In the genomic region with DNA sequence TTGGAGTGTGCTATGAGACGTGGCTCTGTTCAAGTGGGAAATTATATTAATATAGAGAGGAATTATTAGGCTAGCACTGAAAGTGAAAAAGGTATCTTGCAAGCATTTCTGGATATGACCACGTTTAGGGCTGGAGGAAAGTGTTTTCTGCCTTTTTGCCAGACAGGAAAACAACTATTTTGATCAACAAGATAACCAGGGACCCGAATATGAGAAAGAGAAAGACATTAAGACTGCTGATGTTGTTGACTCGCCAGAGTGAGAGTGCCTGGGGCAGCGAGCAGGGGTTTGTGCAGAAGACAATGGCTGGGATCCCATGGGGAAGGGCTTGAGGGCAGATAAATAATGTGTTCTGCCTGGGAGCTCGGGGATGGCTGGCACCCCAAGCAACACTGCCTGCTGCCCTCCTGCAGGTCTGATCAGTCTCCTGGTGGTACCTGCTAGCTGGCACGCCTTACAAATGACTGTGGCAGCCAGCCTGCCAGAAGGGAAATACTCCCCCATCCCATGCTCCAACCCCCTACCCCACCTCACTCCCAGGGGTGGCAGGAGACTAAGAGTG, we compare ENCODE assay signal across 25 cellular contexts. TPM values are rescaled to one million over a fixed set of nuclear protein-coding genes. Genes with fewer than 3 reads are reported as not detected.
"Had no signal": no experiment of that assay in that cellular context is flagged by ENCODE, and none has a peak within 500 bp of the region (broad histone marks: within the 10 kb centered on the region; RNA-seq: fewer than 3 reads in every experiment).

No MANE protein-coding gene starts in this region.

- H3K27me3 ChIP-seq: pancreas, upper lobe of left lung, vagina had no signal

- ATAC-seq: activated CD8-positive, alpha-beta T cell treated with anti-CD3 and anti-CD28 coated beads for 36 hours; activated T-cell treated with anti-CD3 and anti-CD28 coated beads, Interleukin-2, amount 50 U/mL, for 4 hours; activated T-helper 17 cell treated with anti-CD3 and anti-CD28 coated beads, Interleukin-2, amount 50 U/mL, for 72 hours; naive thymus-derived CD8-positive, alpha-beta T cell; pancreas; sciatic nerve; stimulated activated effector memory CD8-positive, alpha-beta T cell treated with anti-CD3 and anti-CD28 coated beads, Interleukin-12 subunit alpha, Interleukin-12 subunit beta, amount 100 ng/mL, for 72 hours had no signal

- H3K36me3 ChIP-seq: pancreas, prostate gland, thoracic aorta, upper lobe of left lung, vagina had no signal

- H3K27ac ChIP-seq: pancreas, prostate gland, skin epidermis, thoracic aorta, upper lobe of left lung, vagina had no signal

- H3K4me1 ChIP-seq: pancreas, prostate gland, upper lobe of left lung, vagina had no signal

- H3K4me3 ChIP-seq: pancreas, prostate gland, skin epidermis, thoracic aorta, upper lobe of left lung, vagina had no signal

- H3K9me3 ChIP-seq: pancreas, prostate gland, thoracic aorta, upper lobe of left lung, vagina had no signal

- DNase-seq: activated B cell treated with CpG ODN at 0.5 μM for 24 hours; activated CD4-positive, alpha-beta T cell treated with anti-CD3 and anti-CD28 coated beads, Interleukin-2, amount 50 U/mL, for 1 hour; activated CD8-positive, alpha-beta T cell treated with anti-CD3 and anti-CD28 coated beads for 36 hours; activated gamma-delta T cell treated with Interleukin-2 at 50 U/mL for 16 hours; activated naive CD4-positive, alpha-beta T cell treated with anti-CD3 and anti-CD28 coated beads, Interleukin-2, amount 50 U/mL, for 16 hours; activated T-cell treated with anti-CD3 and anti-CD28 coated beads, Interleukin-2, amount 50 U/mL, for 4 hours; amygdala; caudate nucleus; foreskin fibroblast; head of caudate nucleus; hippocampal formation; immature natural killer cell; naive thymus-derived CD8-positive, alpha-beta T cell; nucleus accumbens; pancreas; retina; stimulated activated CD4-positive, alpha-beta T cell treated with anti-CD3 and anti-CD28 coated beads, Interleukin-4, amount 100 ng/mL, for 24 hours; upper lobe of left lung had no signal

RNA-seq across cellular contexts. Expression of a gene that starts 23.1 kb away (rescaled TPM):
- total RNA-seq: activated B cell treated with CpG ODN at 0.5 μM for 24 hours; activated CD8-positive, alpha-beta T cell treated with anti-CD3 and anti-CD28 coated beads for 36 hours; activated T-helper 17 cell treated with anti-CD3 and anti-CD28 coated beads, Interleukin-2, amount 50 U/mL, for 72 hours; naive thymus-derived CD8-positive, alpha-beta T cell had no signal
- polyA plus RNA-seq: naive thymus-derived CD8-positive, alpha-beta T cell had no signal
